9 cellular contexts compared by ENCODE assay signal in the genomic region with DNA sequence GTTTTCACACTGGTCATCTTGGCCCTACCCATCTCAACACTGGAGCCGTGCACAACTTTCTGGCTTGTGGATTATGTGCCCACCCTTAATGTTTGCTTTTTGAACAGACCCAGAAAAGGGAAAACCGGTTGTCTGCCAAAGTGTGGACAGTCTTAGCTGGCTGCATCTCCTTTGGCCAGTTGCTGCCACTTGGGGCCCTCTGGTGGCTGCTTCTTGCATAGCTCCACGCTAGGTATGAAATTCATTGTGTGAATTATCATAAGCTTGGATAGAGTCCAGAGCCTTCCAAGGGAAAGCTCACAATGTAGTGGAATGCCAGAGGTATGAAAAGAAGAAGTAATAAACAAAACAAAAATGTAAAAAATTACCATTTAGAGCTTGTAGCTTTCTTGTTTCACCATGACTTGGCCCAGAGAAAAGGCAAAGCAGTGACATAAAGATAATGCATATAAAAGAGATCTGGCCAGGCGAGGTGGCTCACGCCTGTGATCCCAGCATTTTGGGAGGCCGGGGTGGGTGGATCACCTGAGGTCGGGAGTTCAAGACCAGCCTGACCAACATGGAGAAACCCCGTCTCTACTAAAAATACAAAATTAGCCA. TPM values are rescaled to one million over a fixed set of nuclear protein-coding genes. Genes with fewer than 3 reads are reported as not detected.
DNase-seq lines count a peak whose midpoint lies in the region; ATAC-seq, FAIRE-seq and TF ChIP-seq lines count a peak whose summit lies in the region.
"Had no signal": no experiment of that assay in that cellular context is flagged by ENCODE, and none has a peak within 500 bp of the region (broad histone marks: within the 10 kb centered on the region; RNA-seq: fewer than 3 reads in every experiment).

No MANE protein-coding gene starts in this region.

- H3K4me1 Mint-ChIP-seq in brain = peaks cover 19% of the 10 kb centered on the region

- peaks cover under 1% of the 10 kb centered on the region for H3K36me3 Mint-ChIP-seq in brain

- H2AFZ ChIP-seq in keratinocyte (ENCODE audit: control insufficient read depth, low read length) = no peak overlapping the region

- TF ChIP-seq CTCF in brain (conservative IDR thresholded peaks at IDR 0.05) = peak; percentile 66 to 88
- TF ChIP-seq CTCF in keratinocyte (optimal IDR thresholded peaks at IDR 0.05 in 1 of 3, IDR thresholded peaks at IDR 0.05 in 1 of 3, conservative IDR thresholded peaks at IDR 0.05 in 1 of 3; ENCODE audit: extremely low read depth in 1 of 3, insufficient read depth in 2 of 3, low read length in 3 of 3) = peak; percentile 83 to 95 (median 88)

- peaks cover 5 to 9% (median 5%) of the 10 kb centered on the region in 5 experiments for H3K9me3 Mint-ChIP-seq in brain

- peak; percentile 90 for FAIRE-seq in keratinocyte (lab: Jason Lieb, UNC)

- H3K9me3 ChIP-seq in keratinocyte (ENCODE audit: control insufficient read depth, low read depth, low read length) = no peaks in the 10 kb centered on the region

- no peaks in the 10 kb centered on the region for H3K36me3 ChIP-seq in keratinocyte (ENCODE audit: control insufficient read depth in 2 of 2, extremely low read depth in 1 of 2, insufficient read depth in 2 of 2, low read length in 2 of 2)
- H3K36me3 ChIP-seq: BLaER1 had no signal

- H3K27me3 ChIP-seq in keratinocyte (ENCODE audit: control insufficient read depth, extremely low read depth, insufficient read depth, low read length) = no peaks in the 10 kb centered on the region
- H3K27me3 ChIP-seq: BLaER1 had no signal

- peaks cover 19% of the 10 kb centered on the region for H3K27me3 Mint-ChIP-seq in brain

- dilution Hi-C loops in keratinocyte (cut with MboI; ENCODE audit: extremely low pct_ligation_motif_present, low sequenced_read_pairs) = no loop called here

- no peaks in the 10 kb centered on the region for H3K4me1 ChIP-seq in keratinocyte (ENCODE audit: control insufficient read depth, extremely low read depth, insufficient read depth, low read length)

- no peaks in the 10 kb centered on the region for H4K20me1 ChIP-seq in keratinocyte (ENCODE audit: control insufficient read depth, extremely low read depth, insufficient read depth, low read length)
- H4K20me1 ChIP-seq: BLaER1 had no signal

- no peak overlapping the region for H3K4me3 Mint-ChIP-seq in brain

- no peak overlapping the region for H3K4me3 ChIP-seq in keratinocyte (ENCODE audit: control insufficient read depth in 2 of 3, extremely low read depth in 1 of 3, insufficient read depth in 2 of 3, low read depth in 1 of 3, low read length in 3 of 3)
- H3K4me3 ChIP-seq: BLaER1 had no signal

- H3K9ac ChIP-seq in keratinocyte (ENCODE audit: control insufficient read depth, extremely low read depth, insufficient read depth, low read length) = no peak overlapping the region
- H3K9ac ChIP-seq: BLaER1 had no signal

- DNase-seq in NCI-H1417 (lab: John Stamatoyannopoulos, UW) (peak; percentile 9 to 69 (median 50)), NCI-H1417 treated with DMSO at 0.1 percent for 48 hours (lab: John Stamatoyannopoulos, UW) (no peak), Kasumi-1 (lab: John Stamatoyannopoulos, UW) (peak; percentile 22 to 54), T-helper 9 cell (peak; percentile 19), keratinocyte (ENCODE audit: low read depth, low spot score) (no peak)
- DNase-seq in stimulated activated CD4-positive, alpha-beta T cell treated with anti-CD3 and anti-CD28 coated beads, Interleukin-1b, Interleukin-23, amount 100 ng/mL, for 48 hours = peak; percentile 49

- H3K9me1 ChIP-seq in keratinocyte (ENCODE audit: control insufficient read depth, extremely low read depth, insufficient read depth, low read length) = no peaks in the 10 kb centered on the region

- no peak overlapping the region for H3K4me2 ChIP-seq in keratinocyte (ENCODE audit: control insufficient read depth, extremely low read depth, insufficient read depth, low read depth, low read length)
- H3K4me2 ChIP-seq: BLaER1 had no signal

- peak; percentile 79 for ATAC-seq in GM21723 (IDR thresholded peaks at IDR 0.05; ENCODE audit: unreplicated experiment)

- H3K27ac ChIP-seq in keratinocyte (ENCODE audit: control insufficient read depth, insufficient read depth, low read length) = no peak overlapping the region
- H3K27ac ChIP-seq: BLaER1 had no signal

- H3K79me2 ChIP-seq in keratinocyte (ENCODE audit: control insufficient read depth, insufficient read depth, low read length) = no peaks in the 10 kb centered on the region

- H3K27ac Mint-ChIP-seq in brain = no peak overlapping the region

RNA-seq across cellular contexts. Expression of gene SLC36A3, which starts 12.5 kb away (rescaled TPM):
- polyA plus RNA-seq in brain (ENCODE audit: insufficient read depth, low read depth, low replicate concordance) = not detected
- polyA plus RNA-seq in keratinocyte = not detected in 3 replicates
- polyA plus RNA-seq in keratinocyte (2011; ENCODE audit: low read depth) = not detected
- not detected in 2 replicates for polyA plus RNA-seq in keratinocyte (2011; cell fraction: cytosol; rRNA removed)
- polyA plus RNA-seq in keratinocyte (2011; cell fraction: nucleus; rRNA removed) = not detected in 2 replicates
- 0.13 TPM in 1 of 2 replicates, not detected in the other for polyA plus RNA-seq in keratinocyte (2012; ENCODE audit: low replicate concordance)
- not detected in 3 replicates for polyA minus RNA-seq in keratinocyte
- not detected for polyA minus RNA-seq in keratinocyte (2011; cell fraction: cytosol; rRNA and poly(A)+ RNA removed)
- polyA minus RNA-seq in keratinocyte (2011; cell fraction: nucleus; rRNA and poly(A)+ RNA removed) = not detected in 2 replicates

RNA-seq across cellular contexts. Expression of gene SLC36A2, which starts 31.3 kb away (rescaled TPM):
- polyA plus RNA-seq in brain (ENCODE audit: insufficient read depth, low read depth, low replicate concordance) (not detected), keratinocyte (not detected in 3 replicates)
- not detected for polyA plus RNA-seq in keratinocyte (2011; ENCODE audit: low read depth)
- not detected in 2 replicates for polyA plus RNA-seq in keratinocyte (2011; cell fraction: cytosol; rRNA removed)
- not detected in 2 replicates for polyA plus RNA-seq in keratinocyte (2011; cell fraction: nucleus; rRNA removed)
- not detected in 2 replicates for polyA plus RNA-seq in keratinocyte (2012; ENCODE audit: low replicate concordance)
- polyA minus RNA-seq in keratinocyte = not detected in 3 replicates
- not detected for polyA minus RNA-seq in keratinocyte (2011; cell fraction: cytosol; rRNA and poly(A)+ RNA removed)
- polyA minus RNA-seq in keratinocyte (2011; cell fraction: nucleus; rRNA and poly(A)+ RNA removed) = not detected in 2 replicates

Comparison
In these comparisons a context has a peak if more than half of its experiments do, and no peak if none do; other contexts are left out.
1. DNase-seq: peak in NCI-H1417 (3 of 3), Kasumi-1 (2 of 2), T-helper 9 cell (single experiment) and stimulated activated CD4-positive, alpha-beta T cell treated with anti-CD3 and anti-CD28 coated beads, Interleukin-1b, Interleukin-23, amount 100 ng/mL, for 48 hours (single experiment); none in NCI-H1417 treated with DMSO at 0.1 percent for 48 hours (single experiment) and keratinocyte (single experiment).